Comparison of ENCODE assay signal across 1 cellular context in genomic region chr19:36527873-36528193, GRCh38.
TF ChIP-seq lines count a peak whose summit lies in the region.

No MANE protein-coding gene starts in this region.

TF ChIP-seq in neural cell, 6 proteins besides CTCF, POLR2A, EP300 and RAD21 (continued from another document):
- no peak for TF ChIP-seq EZH2 (IDR thresholded peaks at IDR 0.05; ENCODE audit: borderline replicate concordance, insufficient read depth, low read length, poor library complexity, severe bottlenecking)
- TF ChIP-seq TAF1 (IDR thresholded peaks at IDR 0.05; ENCODE audit: low read depth) = no peak
- TF ChIP-seq MXI1 (conservative IDR thresholded peaks at IDR 0.05; ENCODE audit: poor library complexity, severe bottlenecking) = no peak
